26 cellular contexts compared by ENCODE assay signal in genomic region chr6:150282806-150283205, GRCh38.
"Had no signal": no experiment of that assay in that cellular context is flagged by ENCODE, and none has a peak within 500 bp of the region (broad histone marks: within the 10 kb centered on the region; RNA-seq: fewer than 3 reads in every experiment).

No MANE protein-coding gene starts in this region.

- ATAC-seq: gastroesophageal sphincter, left cardiac atrium, left ventricle myocardium superior had no signal

- H3K4me2 ChIP-seq: hepatocyte, smooth muscle cell had no signal

- H3K9me3 ChIP-seq: ascending aorta, neutrophil, ovary, prostate gland, sigmoid colon had no signal

- H3K4me3 ChIP-seq: ascending aorta, gastroesophageal sphincter, hepatocyte, ovary, prostate gland, sigmoid colon, smooth muscle cell, tibial nerve had no signal

- H3K36me3 ChIP-seq: ascending aorta, brain microvascular endothelial cell, gastroesophageal sphincter, neutrophil, ovary, prostate gland, sigmoid colon, tibial nerve had no signal

- H2AFZ ChIP-seq: hepatocyte had no signal

- H3K4me1 ChIP-seq: ascending aorta, prostate gland had no signal

- H3K27me3 ChIP-seq: ascending aorta, brain microvascular endothelial cell, hepatocyte, ovary, sigmoid colon had no signal

- DNase-seq: activated CD4-positive, alpha-beta T cell treated with anti-CD3 and anti-CD28 coated beads for 4 hours; activated CD4-positive, alpha-beta T cell treated with anti-CD3 and anti-CD28 coated beads, Interleukin-2, amount 50 U/mL, for 4 hours; activated CD8-positive, alpha-beta memory T cell treated with anti-CD3 and anti-CD28 coated beads for 24 hours; activated gamma-delta T cell; activated naive CD4-positive, alpha-beta T cell treated with anti-CD3 and anti-CD28 coated beads, Interleukin-2, amount 10 ng/mL, durations not matched to agents 7 days and 5 days; activated naive CD8-positive, alpha-beta T cell treated with anti-CD3 and anti-CD28 coated beads, Interleukin-2, amount 10 ng/mL, durations not matched to agents 7 days and 5 days; brain microvascular endothelial cell; central memory CD4-positive, alpha-beta T cell; islet precursor cell; left cardiac atrium; left ventricle myocardium superior; nephron progenitor cell; ovary; sigmoid colon; stimulated activated CD4-positive, alpha-beta T cell treated with anti-CD3 and anti-CD28 coated beads, Interleukin-1b, Interleukin-23, amount 100 ng/mL, for 48 hours; stimulated activated CD4-positive, alpha-beta T cell treated with anti-CD3 and anti-CD28 coated beads, Interleukin-4, amount 100 ng/mL, for 4 hours; stimulated activated CD8-positive, alpha-beta memory T cell treated with anti-CD3 and anti-CD28 coated beads, Interleukin-4, amount 100 ng/mL, for 48 hours; stimulated activated naive CD4-positive, alpha-beta T cell had no signal

- H3K79me2 ChIP-seq: hepatocyte had no signal

- H3K27ac ChIP-seq: ascending aorta, brain microvascular endothelial cell, gastroesophageal sphincter, hepatocyte, neutrophil, ovary, prostate gland, sigmoid colon, tibial nerve, VCaP had no signal
